In genomic region chr15:62059818-62060115, GRCh38 we compare ENCODE assay signal across 7 cellular contexts. TPM values are rescaled to one million over a fixed set of nuclear protein-coding genes. Genes with fewer than 3 reads are reported as not detected.
DNase-seq lines count a peak whose midpoint lies in the region; ATAC-seq and TF ChIP-seq lines count a peak whose summit lies in the region.

No MANE protein-coding gene starts in this region.

- no peaks in the 10 kb centered on the region for H3K27me3 Mint-ChIP-seq in activated CD4-positive, alpha-beta T cell treated with anti-CD3 and anti-CD28 coated beads for 36 hours

- peak overlapping the region; percentile 90 for H3K27ac Mint-ChIP-seq in activated CD4-positive, alpha-beta T cell treated with anti-CD3 and anti-CD28 coated beads for 36 hours

- no peak for TF ChIP-seq POLR2A in lower leg skin (IDR thresholded peaks at IDR 0.05)

- H3K27ac ChIP-seq in coronary artery, result peak overlapping the region; percentile 90 to 94

- no peak for TF ChIP-seq CTCF in coronary artery (IDR thresholded peaks at IDR 0.05)
- TF ChIP-seq CTCF in lower leg skin (IDR thresholded peaks at IDR 0.05), result no peak

- intact Hi-C loops in activated CD4-positive, alpha-beta T cell treated with anti-CD3 and anti-CD28 coated beads for 36 hours (cut with DNase I, micrococcal nuclease), result loop anchor here (1.0 to 10.0 kb wide), 6 partner anchors 9 to 988 kb away; partner anchors contain the start of gene TLN2 (in 1 of the 2)
- intact Hi-C loops in lower leg skin (cut with DNase I; ENCODE audit: low total_unique reads), result no loop called here

- CTCF ChIA-PET in activated CD4-positive, alpha-beta T cell treated with anti-CD3 and anti-CD28 coated beads for 36 hours (lab: Charles Lee), result interaction anchor here (0.7 to 3.8 kb wide), 8 partner anchors 11 to 285 kb away, joined by 3 to 24 read pairs (median 4); no protein-coding TSS in a partner anchor

- POLR2A ChIA-PET in activated CD4-positive, alpha-beta T cell treated with anti-CD3 and anti-CD28 coated beads for 36 hours (lab: Charles Lee), result interaction anchor here (0.6 kb wide), 1 partner anchor 12 kb away, joined by 6 read pairs; no protein-coding TSS in a partner anchor

- H3K4me3 ChIP-seq in coronary artery (peak overlapping the region; percentile 92), lower leg skin (ENCODE audit: low read depth, poor library complexity, severe bottlenecking) (peak overlapping the region; percentile 90)

- peaks cover 43% of the 10 kb centered on the region for H3K4me1 Mint-ChIP-seq in activated CD4-positive, alpha-beta T cell treated with anti-CD3 and anti-CD28 coated beads for 36 hours

- DNase-seq in NCI-H146 (lab: John Stamatoyannopoulos, UW) (peak; percentile 47), coronary artery (ENCODE audit: low spot score) (no peak), lower leg skin (ENCODE audit: low spot score in 2 of 2) (peak in 1 of 2 donors; percentile 87)
- DNase-seq in activated CD4-positive, alpha-beta T cell treated with anti-CD3 and anti-CD28 coated beads for 36 hours, result peak; percentile 79
- peak; percentile 13 for DNase-seq in stimulated activated CD8-positive, alpha-beta memory T cell treated with anti-CD3 and anti-CD28 coated beads, Interleukin-15, amount 100 ng/mL, for 24 hours (ENCODE audit: low read depth)

- WGBS in lower leg skin, 2 donors, result 0% methylated on average over 8 to 19 of the region's 19 CpGs

- H3K9me3 Mint-ChIP-seq in activated CD4-positive, alpha-beta T cell treated with anti-CD3 and anti-CD28 coated beads for 36 hours (ENCODE audit: low read depth), result no peaks in the 10 kb centered on the region

- ATAC-seq in GM18519 (IDR thresholded peaks at IDR 0.05; ENCODE audit: low FRiP score, unreplicated experiment) (peak; percentile 58), HG02798 (IDR thresholded peaks at IDR 0.05; ENCODE audit: poor library complexity, unreplicated experiment) (peak; percentile 72)
- ATAC-seq in activated CD4-positive, alpha-beta T cell treated with anti-CD3 and anti-CD28 coated beads for 36 hours, result peak; percentile 68

- peaks cover 5% of the 10 kb centered on the region for H3K36me3 Mint-ChIP-seq in activated CD4-positive, alpha-beta T cell treated with anti-CD3 and anti-CD28 coated beads for 36 hours (ENCODE audit: low read depth)

- peak overlapping the region; percentile 95 for H3K4me3 Mint-ChIP-seq in activated CD4-positive, alpha-beta T cell treated with anti-CD3 and anti-CD28 coated beads for 36 hours

RNA-seq across cellular contexts. Expression of gene VPS13C, which starts 0.5 kb away (rescaled TPM):
- total RNA-seq in activated CD4-positive, alpha-beta T cell treated with anti-CD3 and anti-CD28 coated beads for 36 hours, result 10 to 100 TPM; 40.1 to 47.2 TPM
- total RNA-seq in lower leg skin, result 10 to 100 TPM; 29.0 to 38.2 (median 36.1) TPM

RNA-seq across cellular contexts. Expression of gene C2CD4A, which starts 7.0 kb away (rescaled TPM):
- total RNA-seq in activated CD4-positive, alpha-beta T cell treated with anti-CD3 and anti-CD28 coated beads for 36 hours, result under 1 TPM; 0.61 to 0.73 TPM
- under 1 TPM in 2 of 4 donors, not detected in 2; 0.10 TPM for total RNA-seq in lower leg skin
